ENCODE assay signal across 34 cellular contexts in the genomic region with DNA sequence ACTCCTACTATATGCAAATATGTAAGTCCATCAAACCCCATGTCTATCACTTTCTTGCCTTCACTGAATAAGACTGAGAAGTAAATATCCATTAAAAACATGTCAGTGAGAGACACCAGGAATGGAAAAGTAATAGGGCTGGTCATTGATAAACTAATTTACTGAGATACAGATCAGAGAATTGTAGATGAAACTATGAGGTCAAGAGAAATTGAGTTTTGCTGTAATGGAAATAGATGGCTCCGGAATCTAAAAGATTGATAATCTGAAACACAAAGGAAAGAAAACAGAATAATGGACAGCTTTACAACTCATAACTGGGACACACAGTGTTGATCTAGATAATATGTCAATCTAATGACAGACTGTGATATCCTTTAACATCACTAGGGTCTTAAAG.
DNase-seq lines count a peak whose midpoint lies in the region; ATAC-seq and TF ChIP-seq lines count a peak whose summit lies in the region.
"Had no signal": no experiment of that assay in that cellular context is flagged by ENCODE, and none has a peak within 500 bp of the region (broad histone marks: within the 10 kb centered on the region; RNA-seq: fewer than 3 reads in every experiment).

No MANE protein-coding gene starts in this region.

- H3K9me3 ChIP-seq in SK-N-SH (no peaks in the 10 kb centered on the region), osteoblast (ENCODE audit: low read depth, low read length) (no peaks in the 10 kb centered on the region)
- H3K9me3 ChIP-seq in CD4-positive, alpha-beta T cell (ENCODE audit: control insufficient read depth, low read length), result no peaks in the 10 kb centered on the region
- H3K9me3 ChIP-seq: A549, BE2C, BLaER1, Caco-2 had no signal

- H3K27me3 ChIP-seq in SK-N-SH (ENCODE audit: insufficient read depth), result no peaks in the 10 kb centered on the region
- no peaks in the 10 kb centered on the region for H3K27me3 ChIP-seq in osteoblast (ENCODE audit: insufficient read depth, low read length)
- H3K27me3 ChIP-seq in CD4-positive, alpha-beta T cell (ENCODE audit: control insufficient read depth, insufficient read depth, low read length), result no peaks in the 10 kb centered on the region
- H3K27me3 ChIP-seq: BE2C; BLaER1; BLaER1 treated with 17β-estradiol and CSF1 and Interleukin-3, amounts not matched to agents 10 nM and 100 nM had no signal

- no peaks in the 10 kb centered on the region for H4K20me1 ChIP-seq in SK-N-SH (ENCODE audit: insufficient read depth)
- H4K20me1 ChIP-seq in osteoblast (ENCODE audit: insufficient read depth, low read length), result no peaks in the 10 kb centered on the region
- H4K20me1 ChIP-seq: BLaER1; BLaER1 treated with 17β-estradiol and CSF1 and Interleukin-3, amounts not matched to agents 10 nM and 100 nM had no signal

- TF ChIP-seq RAD21 in SK-N-SH (IDR thresholded peaks at IDR 0.05; ENCODE audit: low read length), result no peak

- H3K4me3 ChIP-seq in SK-N-SH (ENCODE audit: low read depth in 2 of 2, low read length in 1 of 2) (no peak overlapping the region), osteoblast (ENCODE audit: insufficient read depth, low read length) (no peak overlapping the region)
- H3K4me3 ChIP-seq: A549; BLaER1; BLaER1 treated with 17β-estradiol and CSF1 and Interleukin-3, amounts not matched to agents 10 nM and 100 nM had no signal

- H3K4me1 ChIP-seq in SK-N-SH (ENCODE audit: control insufficient read depth in 1 of 2, insufficient read depth in 2 of 2, low read depth in 1 of 2, low read length in 1 of 2), result no peaks in the 10 kb centered on the region
- H3K4me1 ChIP-seq in osteoblast (ENCODE audit: insufficient read depth, low read length), result no peaks in the 10 kb centered on the region
- H3K4me1 ChIP-seq: A549; BE2C; BLaER1; BLaER1 treated with 17β-estradiol and CSF1 and Interleukin-3, amounts not matched to agents 10 nM and 100 nM; Caco-2 had no signal

- no peak for TF ChIP-seq CTCF in SK-N-SH (IDR thresholded peaks at IDR 0.05)
- TF ChIP-seq CTCF in neural crest cell (conservative IDR thresholded peaks at IDR 0.05), result no peak
- TF ChIP-seq CTCF in osteoblast (IDR thresholded peaks at IDR 0.05; ENCODE audit: extremely low read depth, low read depth, low read length), result no peak
- no peak for TF ChIP-seq CTCF in CD4-positive, alpha-beta T cell (IDR thresholded peaks at IDR 0.05)

- H3K9ac ChIP-seq in SK-N-SH, result no peak overlapping the region
- H3K9ac ChIP-seq: BLaER1; BLaER1 treated with 17β-estradiol and CSF1 and Interleukin-3, amounts not matched to agents 10 nM and 100 nM had no signal

- ATAC-seq in SK-N-SH treated with all-trans-retinoic acid at 6 μM for 48 hours, result no peak
- ATAC-seq in CD4-positive, alpha-beta T cell (ENCODE audit: poor library complexity), result no peak
- ATAC-seq: A549; CD8-positive, alpha-beta T cell had no signal

- no peaks in the 10 kb centered on the region for H3K27me3 Mint-ChIP-seq in neural crest cell (ENCODE audit: low read depth)
- H3K27me3 Mint-ChIP-seq in CD4-positive, alpha-beta T cell, result no peaks in the 10 kb centered on the region
- H3K27me3 Mint-ChIP-seq: B cell; CD4-positive, alpha-beta memory T cell; CD4-positive, CD25-positive, alpha-beta regulatory T cell; CD8-positive, alpha-beta memory T cell had no signal

- H3K9me3 Mint-ChIP-seq in neural crest cell, result peaks cover 21% of the 10 kb centered on the region
- H3K9me3 Mint-ChIP-seq in CD4-positive, alpha-beta T cell, result peaks cover 5% of the 10 kb centered on the region

- intact Hi-C loops in CD4-positive, alpha-beta T cell (cut with DNase I, micrococcal nuclease), result no loop called here

- POLR2A ChIA-PET in SK-N-SH (lab: Yijun Ruan, JAX), result no interaction called here
- POLR2A ChIA-PET in CD4-positive, alpha-beta T cell (lab: Charles Lee), result no interaction called here

- no peak overlapping the region for H3K4me3 Mint-ChIP-seq in neural crest cell
- H3K4me3 Mint-ChIP-seq in CD4-positive, alpha-beta T cell, result no peak overlapping the region
- H3K4me3 Mint-ChIP-seq: B cell; CD14-positive monocyte; CD4-positive, alpha-beta memory T cell; CD4-positive, CD25-positive, alpha-beta regulatory T cell; CD8-positive, alpha-beta memory T cell; CD8-positive, alpha-beta T cell had no signal

- H3K4me2 ChIP-seq in SK-N-SH (no peak overlapping the region), osteoblast (ENCODE audit: insufficient read depth, low read length) (no peak overlapping the region)
- H3K4me2 ChIP-seq: A549; BLaER1; BLaER1 treated with 17β-estradiol and CSF1 and Interleukin-3, amounts not matched to agents 10 nM and 100 nM had no signal

- 25% methylated on average over 1 of the region's 1 CpG for WGBS in SK-N-SH (ENCODE audit: low lambda C conversion rate)

- H2AFZ ChIP-seq in SK-N-SH (ENCODE audit: low read depth) (0 out of 2 replicates have a peak overlapping the region, but pooled peaks have one; percentile 11), osteoblast (ENCODE audit: low read length) (no peak overlapping the region)

- H3K27ac ChIP-seq in SK-N-SH (ENCODE audit: low read depth in 2 of 2, low read length in 1 of 2) (no peak overlapping the region), osteoblast (ENCODE audit: low read depth, low read length) (no peak overlapping the region)
- H3K27ac ChIP-seq in CD4-positive, alpha-beta T cell (ENCODE audit: low read depth, low read length), result no peak overlapping the region
- H3K27ac ChIP-seq: 22Rv1; A549; BLaER1; BLaER1 treated with 17β-estradiol and CSF1 and Interleukin-3, amounts not matched to agents 10 nM and 100 nM; C4-2B had no signal

- DNase-seq in SK-N-SH (no peak), SK-N-DZ (ENCODE audit: low spot score) (peak; percentile 92), neural crest cell (ENCODE audit: low read depth, low spot score) (no peak), osteoblast (ENCODE audit: insufficient read length, low spot score, missing footprints) (peak; percentile 13), NCI-H2171 (lab: John Stamatoyannopoulos, UW) (no peak), HPDE6-E6E7 (ENCODE audit: extremely low spot score) (no peak)
- DNase-seq in CD4-positive, alpha-beta T cell, result no peak
- DNase-seq: 8988T; ACHN; AML-193; BE2C; C1 segment of cervical spinal cord; Caco-2; Calu3; CD4-positive, alpha-beta memory T cell; CD4-positive, CD25-positive, alpha-beta regulatory T cell; CD8-positive, alpha-beta memory T cell; CD8-positive, alpha-beta T cell; COR-L47; DMS 273 treated with DMSO at 0.1 percent for 48 hours; DMS153; DMS53; DMS79; DMS79 treated with DMSO at 0.1 percent for 48 hours; DND-41; EL had no signal

- no peak for TF ChIP-seq EP300 in SK-N-SH (IDR thresholded peaks at IDR 0.05; ENCODE audit: borderline replicate concordance in 1 of 2, low read depth in 1 of 2, low read length in 1 of 2)

- H3K79me2 ChIP-seq in SK-N-SH (ENCODE audit: insufficient read depth) (no peaks in the 10 kb centered on the region), osteoblast (ENCODE audit: insufficient read depth, low read length) (no peaks in the 10 kb centered on the region)

- H3K27ac Mint-ChIP-seq in neural crest cell (ENCODE audit: unreplicated experiment), result peak overlapping the region; percentile 40
- no peak overlapping the region for H3K27ac Mint-ChIP-seq in CD4-positive, alpha-beta T cell
- H3K27ac Mint-ChIP-seq: B cell; CD14-positive monocyte; CD4-positive, alpha-beta memory T cell; CD4-positive, CD25-positive, alpha-beta regulatory T cell; CD8-positive, alpha-beta memory T cell; CD8-positive, alpha-beta T cell had no signal

- H3K36me3 ChIP-seq in SK-N-SH (replicated peaks in 1 of 2; ENCODE audit: control insufficient read depth in 1 of 2, insufficient read depth in 2 of 2, low read length in 1 of 2) (no peaks in the 10 kb centered on the region), osteoblast (ENCODE audit: insufficient read depth, low read length) (no peaks in the 10 kb centered on the region)
- H3K36me3 ChIP-seq: BE2C; BLaER1; BLaER1 treated with 17β-estradiol and CSF1 and Interleukin-3, amounts not matched to agents 10 nM and 100 nM had no signal

- CTCF ChIA-PET in SK-N-SH (lab: Yijun Ruan, JAX), result no interaction called here
- CTCF ChIA-PET in CD4-positive, alpha-beta T cell (lab: Charles Lee), result no interaction called here

- H3K4me1 Mint-ChIP-seq in neural crest cell, result peaks cover 26% of the 10 kb centered on the region
- no peaks in the 10 kb centered on the region for H3K4me1 Mint-ChIP-seq in CD4-positive, alpha-beta T cell (ENCODE audit: low read depth)
- H3K4me1 Mint-ChIP-seq: B cell; CD14-positive monocyte; CD4-positive, alpha-beta memory T cell; CD4-positive, CD25-positive, alpha-beta regulatory T cell; CD8-positive, alpha-beta memory T cell had no signal

- no peaks in the 10 kb centered on the region for H3F3A ChIP-seq in SK-N-SH (replicated peaks; ENCODE audit: insufficient read depth)

- H3K9me2 ChIP-seq in SK-N-SH, result no peaks in the 10 kb centered on the region

- peaks cover 21% of the 10 kb centered on the region for H3K36me3 Mint-ChIP-seq in neural crest cell (ENCODE audit: low read depth)
- no peaks in the 10 kb centered on the region for H3K36me3 Mint-ChIP-seq in CD4-positive, alpha-beta T cell (ENCODE audit: low read depth)
- H3K36me3 Mint-ChIP-seq: CD14-positive monocyte; CD4-positive, alpha-beta memory T cell; CD4-positive, CD25-positive, alpha-beta regulatory T cell; CD8-positive, alpha-beta memory T cell; CD8-positive, alpha-beta T cell had no signal

TF ChIP-seq in SK-N-SH, 30 proteins besides CTCF, POLR2A, EP300 and RAD21 (continues in another document):
- no peak for TF ChIP-seq MXI1 (IDR thresholded peaks at IDR 0.05; ENCODE audit: low read depth, low read length)
- no peak for TF ChIP-seq ELF1 (IDR thresholded peaks at IDR 0.05)
- no peak for TF ChIP-seq CHD2 (IDR thresholded peaks at IDR 0.05; ENCODE audit: low read length, partially characterized antibody)
- TF ChIP-seq RCOR1 (IDR thresholded peaks at IDR 0.05; ENCODE audit: low read length), result no peak
- TF ChIP-seq SIN3A (IDR thresholded peaks at IDR 0.05; ENCODE audit: borderline replicate concordance, low read depth, low read length), result no peak
- TF ChIP-seq FOSL2 (IDR thresholded peaks at IDR 0.05; ENCODE audit: borderline replicate concordance, low read depth), result no peak

TF ChIP-seq in SK-N-SH treated with all-trans-retinoic acid at 6 μM for 48 hours, 23 proteins besides CTCF, POLR2A, EP300 and RAD21 (continues in another document):
- TF ChIP-seq ZNF565 (CRISPR knock-in tag; conservative IDR thresholded peaks at IDR 0.05; ENCODE audit: low read depth) (no peak), RARB (CRISPR knock-in tag; IDR thresholded peaks at IDR 0.05) (no peak), SNAI2 (CRISPR knock-in tag; IDR thresholded peaks at IDR 0.05) (no peak)

Comparison
In these comparisons a context has a peak if more than half of its experiments do, and no peak if none do; other contexts are left out.
1. DNase-seq: peak in SK-N-DZ (single experiment) and osteoblast (single experiment); none in SK-N-SH (single experiment), neural crest cell (single experiment), CD4-positive, alpha-beta T cell (0 of 10), NCI-H2171 (single experiment) and HPDE6-E6E7 (single experiment).